ENCODE assay signal across 1 cellular context in the genomic region with DNA sequence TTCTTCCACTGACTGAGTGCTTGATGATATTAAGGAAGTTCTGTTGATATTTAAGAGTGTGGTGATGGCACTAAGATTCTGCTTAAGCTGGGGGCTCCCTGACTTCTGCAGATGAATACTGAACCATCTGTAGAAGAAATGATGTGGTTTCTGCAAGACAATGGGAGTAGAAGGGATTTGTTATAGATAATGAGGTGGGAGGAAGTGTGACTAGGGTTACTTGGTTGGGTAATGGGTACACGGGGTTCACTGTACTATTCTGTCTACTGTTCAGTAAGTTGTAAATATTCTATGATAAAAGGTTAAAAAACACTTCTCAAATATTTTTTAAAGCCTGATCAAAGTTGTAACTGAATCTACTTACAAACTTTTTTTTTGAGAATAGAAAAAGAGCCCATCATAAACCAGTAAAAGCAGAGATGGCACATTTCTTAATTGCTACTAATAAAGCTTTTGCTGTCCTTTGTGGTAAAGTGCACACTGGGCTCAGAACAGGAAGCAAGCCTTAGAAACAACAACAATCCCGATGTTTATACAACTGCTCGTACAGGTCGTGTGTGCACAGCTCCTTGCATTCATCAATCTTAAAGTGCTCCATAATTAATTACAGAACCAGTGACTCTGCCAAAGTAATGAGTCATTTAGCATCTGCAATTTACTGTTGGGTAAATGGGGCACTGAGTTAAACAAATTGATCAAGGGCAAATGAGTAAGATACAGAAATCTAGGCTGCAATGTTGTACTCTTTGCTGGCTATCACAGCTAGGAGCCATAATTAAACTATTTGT.
TF ChIP-seq lines count a peak whose summit lies in the region.

No MANE protein-coding gene starts in this region.

TF ChIP-seq in GM12878, 131 proteins besides CTCF, POLR2A, EP300 and RAD21 (continued from another document and continues in another):
- TF ChIP-seq, protein P1, sequence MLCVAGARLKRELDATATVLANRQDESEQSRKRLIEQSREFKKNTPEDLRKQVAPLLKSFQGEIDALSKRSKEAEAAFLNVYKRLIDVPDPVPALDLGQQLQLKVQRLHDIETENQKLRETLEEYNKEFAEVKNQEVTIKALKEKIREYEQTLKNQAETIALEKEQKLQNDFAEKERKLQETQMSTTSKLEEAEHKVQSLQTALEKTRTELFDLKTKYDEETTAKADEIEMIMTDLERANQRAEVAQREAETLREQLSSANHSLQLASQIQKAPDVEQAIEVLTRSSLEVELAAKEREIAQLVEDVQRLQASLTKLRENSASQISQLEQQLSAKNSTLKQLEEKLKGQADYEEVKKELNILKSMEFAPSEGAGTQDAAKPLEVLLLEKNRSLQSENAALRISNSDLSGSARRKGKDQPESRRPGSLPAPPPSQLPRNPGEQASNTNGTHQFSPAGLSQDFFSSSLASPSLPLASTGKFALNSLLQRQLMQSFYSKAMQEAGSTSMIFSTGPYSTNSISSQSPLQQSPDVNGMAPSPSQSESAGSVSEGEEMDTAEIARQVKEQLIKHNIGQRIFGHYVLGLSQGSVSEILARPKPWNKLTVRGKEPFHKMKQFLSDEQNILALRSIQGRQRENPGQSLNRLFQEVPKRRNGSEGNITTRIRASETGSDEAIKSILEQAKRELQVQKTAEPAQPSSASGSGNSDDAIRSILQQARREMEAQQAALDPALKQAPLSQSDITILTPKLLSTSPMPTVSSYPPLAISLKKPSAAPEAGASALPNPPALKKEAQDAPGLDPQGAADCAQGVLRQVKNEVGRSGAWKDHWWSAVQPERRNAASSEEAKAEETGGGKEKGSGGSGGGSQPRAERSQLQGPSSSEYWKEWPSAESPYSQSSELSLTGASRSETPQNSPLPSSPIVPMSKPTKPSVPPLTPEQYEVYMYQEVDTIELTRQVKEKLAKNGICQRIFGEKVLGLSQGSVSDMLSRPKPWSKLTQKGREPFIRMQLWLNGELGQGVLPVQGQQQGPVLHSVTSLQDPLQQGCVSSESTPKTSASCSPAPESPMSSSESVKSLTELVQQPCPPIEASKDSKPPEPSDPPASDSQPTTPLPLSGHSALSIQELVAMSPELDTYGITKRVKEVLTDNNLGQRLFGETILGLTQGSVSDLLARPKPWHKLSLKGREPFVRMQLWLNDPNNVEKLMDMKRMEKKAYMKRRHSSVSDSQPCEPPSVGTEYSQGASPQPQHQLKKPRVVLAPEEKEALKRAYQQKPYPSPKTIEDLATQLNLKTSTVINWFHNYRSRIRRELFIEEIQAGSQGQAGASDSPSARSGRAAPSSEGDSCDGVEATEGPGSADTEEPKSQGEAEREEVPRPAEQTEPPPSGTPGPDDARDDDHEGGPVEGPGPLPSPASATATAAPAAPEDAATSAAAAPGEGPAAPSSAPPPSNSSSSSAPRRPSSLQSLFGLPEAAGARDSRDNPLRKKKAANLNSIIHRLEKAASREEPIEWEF (IDR thresholded peaks at IDR 0.05; ENCODE audit: insufficient replicate concordance, low read depth, low read length) = no peak
- TF ChIP-seq, protein P2, sequence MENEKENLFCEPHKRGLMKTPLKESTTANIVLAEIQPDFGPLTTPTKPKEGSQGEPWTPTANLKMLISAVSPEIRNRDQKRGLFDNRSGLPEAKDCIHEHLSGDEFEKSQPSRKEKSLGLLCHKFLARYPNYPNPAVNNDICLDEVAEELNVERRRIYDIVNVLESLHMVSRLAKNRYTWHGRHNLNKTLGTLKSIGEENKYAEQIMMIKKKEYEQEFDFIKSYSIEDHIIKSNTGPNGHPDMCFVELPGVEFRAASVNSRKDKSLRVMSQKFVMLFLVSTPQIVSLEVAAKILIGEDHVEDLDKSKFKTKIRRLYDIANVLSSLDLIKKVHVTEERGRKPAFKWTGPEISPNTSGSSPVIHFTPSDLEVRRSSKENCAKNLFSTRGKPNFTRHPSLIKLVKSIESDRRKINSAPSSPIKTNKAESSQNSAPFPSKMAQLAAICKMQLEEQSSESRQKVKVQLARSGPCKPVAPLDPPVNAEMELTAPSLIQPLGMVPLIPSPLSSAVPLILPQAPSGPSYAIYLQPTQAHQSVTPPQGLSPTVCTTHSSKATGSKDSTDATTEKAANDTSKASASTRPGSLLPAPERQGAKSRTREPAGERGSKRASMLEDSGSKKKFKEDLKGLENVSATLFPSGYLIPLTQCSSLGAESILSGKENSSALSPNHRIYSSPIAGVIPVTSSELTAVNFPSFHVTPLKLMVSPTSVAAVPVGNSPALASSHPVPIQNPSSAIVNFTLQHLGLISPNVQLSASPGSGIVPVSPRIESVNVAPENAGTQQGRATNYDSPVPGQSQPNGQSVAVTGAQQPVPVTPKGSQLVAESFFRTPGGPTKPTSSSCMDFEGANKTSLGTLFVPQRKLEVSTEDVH (IDR thresholded peaks at IDR 0.05; ENCODE audit: low read depth, partially characterized antibody) = no peak
- TF ChIP-seq RUNX3 (IDR thresholded peaks at IDR 0.05; ENCODE audit: low read length) (peak; percentile 51; the same call in 1 of the 2 replicates), TCF7 (IDR thresholded peaks at IDR 0.05; ENCODE audit: borderline replicate concordance) (no peak), RBBP5 (conservative IDR thresholded peaks at IDR 0.05) (no peak), ZNF217 (IDR thresholded peaks at IDR 0.05) (no peak), WRNIP1 (IDR thresholded peaks at IDR 0.05; ENCODE audit: borderline replicate concordance, low read depth, low read length) (no peak), ZNF24 (IDR thresholded peaks at IDR 0.05) (peak; percentile 94), RAD51 (IDR thresholded peaks at IDR 0.05) (peak; percentile 10; the same call in 1 of the 2 replicates), MXI1 (IDR thresholded peaks at IDR 0.05; ENCODE audit: low read depth, low read length) (0 out of 2 replicates have a peak, but pooled peaks have one; percentile 39), SIX5 (IDR thresholded peaks at IDR 0.05; ENCODE audit: low read depth, low read length, severe bottlenecking) (no peak), IKZF2 (IDR thresholded peaks at IDR 0.05) (peak; percentile 7 to 23; a peak in 1 of 4 replicates), BHLHE40 (IDR thresholded peaks at IDR 0.05; ENCODE audit: borderline replicate concordance in 1 of 2, low read depth in 2 of 2, low read length in 1 of 2) (peak; percentile 13 to 22; a peak in 1 of 4 replicates), BCL11A (IDR thresholded peaks at IDR 0.05; ENCODE audit: low read depth, low read length) (0 out of 2 replicates have a peak, but pooled peaks have one; percentile 27), PML (IDR thresholded peaks at IDR 0.05; ENCODE audit: low read length) (peak; percentile 44; the same call in 1 of the 2 replicates), MTA2 (IDR thresholded peaks at IDR 0.05; ENCODE audit: low read depth) (peak; percentile 85), NR2F1 (conservative IDR thresholded peaks at IDR 0.05) (0 out of 2 replicates have a peak, but pooled peaks have one; percentile 14), HCFC1 (IDR thresholded peaks at IDR 0.05; ENCODE audit: low read length) (no peak), PAX8 (IDR thresholded peaks at IDR 0.05) (peak; percentile 69), NBN (IDR thresholded peaks at IDR 0.05) (no peak), SPI1 (IDR thresholded peaks at IDR 0.05; ENCODE audit: borderline replicate concordance, insufficient read depth, low read depth, low read length) (peak; percentile 28; the same call in 1 of the 2 replicates)
- TF ChIP-seq, protein P3, sequence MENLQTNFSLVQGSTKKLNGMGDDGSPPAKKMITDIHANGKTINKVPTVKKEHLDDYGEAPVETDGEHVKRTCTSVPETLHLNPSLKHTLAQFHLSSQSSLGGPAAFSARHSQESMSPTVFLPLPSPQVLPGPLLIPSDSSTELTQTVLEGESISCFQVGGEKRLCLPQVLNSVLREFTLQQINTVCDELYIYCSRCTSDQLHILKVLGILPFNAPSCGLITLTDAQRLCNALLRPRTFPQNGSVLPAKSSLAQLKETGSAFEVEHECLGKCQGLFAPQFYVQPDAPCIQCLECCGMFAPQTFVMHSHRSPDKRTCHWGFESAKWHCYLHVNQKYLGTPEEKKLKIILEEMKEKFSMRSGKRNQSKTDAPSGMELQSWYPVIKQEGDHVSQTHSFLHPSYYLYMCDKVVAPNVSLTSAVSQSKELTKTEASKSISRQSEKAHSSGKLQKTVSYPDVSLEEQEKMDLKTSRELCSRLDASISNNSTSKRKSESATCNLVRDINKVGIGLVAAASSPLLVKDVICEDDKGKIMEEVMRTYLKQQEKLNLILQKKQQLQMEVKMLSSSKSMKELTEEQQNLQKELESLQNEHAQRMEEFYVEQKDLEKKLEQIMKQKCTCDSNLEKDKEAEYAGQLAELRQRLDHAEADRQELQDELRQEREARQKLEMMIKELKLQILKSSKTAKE (IDR thresholded peaks at IDR 0.05; ENCODE audit: low read depth, poor library complexity, severe bottlenecking) = peak; percentile 29
- TF ChIP-seq, protein P4, sequence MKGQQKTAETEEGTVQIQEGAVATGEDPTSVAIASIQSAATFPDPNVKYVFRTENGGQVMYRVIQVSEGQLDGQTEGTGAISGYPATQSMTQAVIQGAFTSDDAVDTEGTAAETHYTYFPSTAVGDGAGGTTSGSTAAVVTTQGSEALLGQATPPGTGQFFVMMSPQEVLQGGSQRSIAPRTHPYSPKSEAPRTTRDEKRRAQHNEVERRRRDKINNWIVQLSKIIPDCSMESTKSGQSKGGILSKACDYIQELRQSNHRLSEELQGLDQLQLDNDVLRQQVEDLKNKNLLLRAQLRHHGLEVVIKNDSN (IDR thresholded peaks at IDR 0.05; ENCODE audit: borderline replicate concordance, extremely low read length, insufficient read depth, low read depth, low read length) = no peak
- TF ChIP-seq, protein P5, sequence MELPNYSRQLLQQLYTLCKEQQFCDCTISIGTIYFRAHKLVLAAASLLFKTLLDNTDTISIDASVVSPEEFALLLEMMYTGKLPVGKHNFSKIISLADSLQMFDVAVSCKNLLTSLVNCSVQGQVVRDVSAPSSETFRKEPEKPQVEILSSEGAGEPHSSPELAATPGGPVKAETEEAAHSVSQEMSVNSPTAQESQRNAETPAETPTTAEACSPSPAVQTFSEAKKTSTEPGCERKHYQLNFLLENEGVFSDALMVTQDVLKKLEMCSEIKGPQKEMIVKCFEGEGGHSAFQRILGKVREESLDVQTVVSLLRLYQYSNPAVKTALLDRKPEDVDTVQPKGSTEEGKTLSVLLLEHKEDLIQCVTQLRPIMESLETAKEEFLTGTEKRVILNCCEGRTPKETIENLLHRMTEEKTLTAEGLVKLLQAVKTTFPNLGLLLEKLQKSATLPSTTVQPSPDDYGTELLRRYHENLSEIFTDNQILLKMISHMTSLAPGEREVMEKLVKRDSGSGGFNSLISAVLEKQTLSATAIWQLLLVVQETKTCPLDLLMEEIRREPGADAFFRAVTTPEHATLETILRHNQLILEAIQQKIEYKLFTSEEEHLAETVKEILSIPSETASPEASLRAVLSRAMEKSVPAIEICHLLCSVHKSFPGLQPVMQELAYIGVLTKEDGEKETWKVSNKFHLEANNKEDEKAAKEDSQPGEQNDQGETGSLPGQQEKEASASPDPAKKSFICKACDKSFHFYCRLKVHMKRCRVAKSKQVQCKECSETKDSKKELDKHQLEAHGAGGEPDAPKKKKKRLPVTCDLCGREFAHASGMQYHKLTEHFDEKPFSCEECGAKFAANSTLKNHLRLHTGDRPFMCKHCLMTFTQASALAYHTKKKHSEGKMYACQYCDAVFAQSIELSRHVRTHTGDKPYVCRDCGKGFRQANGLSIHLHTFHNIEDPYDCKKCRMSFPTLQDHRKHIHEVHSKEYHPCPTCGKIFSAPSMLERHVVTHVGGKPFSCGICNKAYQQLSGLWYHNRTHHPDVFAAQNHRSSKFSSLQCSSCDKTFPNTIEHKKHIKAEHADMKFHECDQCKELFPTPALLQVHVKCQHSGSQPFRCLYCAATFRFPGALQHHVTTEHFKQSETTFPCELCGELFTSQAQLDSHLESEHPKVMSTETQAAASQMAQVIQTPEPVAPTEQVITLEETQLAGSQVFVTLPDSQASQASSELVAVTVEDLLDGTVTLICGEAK (IDR thresholded peaks at IDR 0.05; ENCODE audit: borderline replicate concordance) = peak; percentile 94
- TF ChIP-seq, protein P6, sequence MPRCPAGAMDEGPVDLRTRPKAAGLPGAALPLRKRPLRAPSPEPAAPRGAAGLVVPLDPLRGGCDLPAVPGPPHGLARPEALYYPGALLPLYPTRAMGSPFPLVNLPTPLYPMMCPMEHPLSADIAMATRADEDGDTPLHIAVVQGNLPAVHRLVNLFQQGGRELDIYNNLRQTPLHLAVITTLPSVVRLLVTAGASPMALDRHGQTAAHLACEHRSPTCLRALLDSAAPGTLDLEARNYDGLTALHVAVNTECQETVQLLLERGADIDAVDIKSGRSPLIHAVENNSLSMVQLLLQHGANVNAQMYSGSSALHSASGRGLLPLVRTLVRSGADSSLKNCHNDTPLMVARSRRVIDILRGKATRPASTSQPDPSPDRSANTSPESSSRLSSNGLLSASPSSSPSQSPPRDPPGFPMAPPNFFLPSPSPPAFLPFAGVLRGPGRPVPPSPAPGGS (IDR thresholded peaks at IDR 0.05; ENCODE audit: borderline replicate concordance, insufficient read depth, low read depth, low read length, poor library complexity, severe bottlenecking) = no peak
- TF ChIP-seq, protein P7, sequence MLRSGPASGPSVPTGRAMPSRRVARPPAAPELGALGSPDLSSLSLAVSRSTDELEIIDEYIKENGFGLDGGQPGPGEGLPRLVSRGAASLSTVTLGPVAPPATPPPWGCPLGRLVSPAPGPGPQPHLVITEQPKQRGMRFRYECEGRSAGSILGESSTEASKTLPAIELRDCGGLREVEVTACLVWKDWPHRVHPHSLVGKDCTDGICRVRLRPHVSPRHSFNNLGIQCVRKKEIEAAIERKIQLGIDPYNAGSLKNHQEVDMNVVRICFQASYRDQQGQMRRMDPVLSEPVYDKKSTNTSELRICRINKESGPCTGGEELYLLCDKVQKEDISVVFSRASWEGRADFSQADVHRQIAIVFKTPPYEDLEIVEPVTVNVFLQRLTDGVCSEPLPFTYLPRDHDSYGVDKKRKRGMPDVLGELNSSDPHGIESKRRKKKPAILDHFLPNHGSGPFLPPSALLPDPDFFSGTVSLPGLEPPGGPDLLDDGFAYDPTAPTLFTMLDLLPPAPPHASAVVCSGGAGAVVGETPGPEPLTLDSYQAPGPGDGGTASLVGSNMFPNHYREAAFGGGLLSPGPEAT (IDR thresholded peaks at IDR 0.05; ENCODE audit: low read depth) = no peak
- TF ChIP-seq, protein P8, sequence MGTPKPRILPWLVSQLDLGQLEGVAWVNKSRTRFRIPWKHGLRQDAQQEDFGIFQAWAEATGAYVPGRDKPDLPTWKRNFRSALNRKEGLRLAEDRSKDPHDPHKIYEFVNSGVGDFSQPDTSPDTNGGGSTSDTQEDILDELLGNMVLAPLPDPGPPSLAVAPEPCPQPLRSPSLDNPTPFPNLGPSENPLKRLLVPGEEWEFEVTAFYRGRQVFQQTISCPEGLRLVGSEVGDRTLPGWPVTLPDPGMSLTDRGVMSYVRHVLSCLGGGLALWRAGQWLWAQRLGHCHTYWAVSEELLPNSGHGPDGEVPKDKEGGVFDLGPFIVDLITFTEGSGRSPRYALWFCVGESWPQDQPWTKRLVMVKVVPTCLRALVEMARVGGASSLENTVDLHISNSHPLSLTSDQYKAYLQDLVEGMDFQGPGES (IDR thresholded peaks at IDR 0.05) = no peak
